Comparison of ENCODE assay signal across 9 cellular contexts in the genomic region with DNA sequence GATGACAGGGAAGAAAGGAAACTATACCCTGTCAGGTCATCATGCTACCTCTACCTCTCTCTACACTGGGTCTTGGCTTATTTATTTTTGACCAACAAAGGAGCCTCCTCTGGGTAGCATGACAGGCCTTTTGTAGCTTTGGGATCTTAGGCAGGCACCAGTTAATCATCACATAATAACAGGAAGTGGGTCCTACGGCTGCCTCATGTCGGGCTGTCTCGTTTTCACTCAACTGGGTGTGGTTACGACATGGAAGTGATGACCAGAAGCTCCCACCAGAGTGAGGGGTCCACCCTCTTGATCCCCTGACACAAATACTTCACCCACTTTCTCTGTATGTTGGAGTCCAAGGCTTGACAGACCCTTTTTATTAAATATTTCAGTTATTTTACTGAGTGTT.
DNase-seq lines count a peak whose midpoint lies in the region; ATAC-seq, FAIRE-seq and TF ChIP-seq lines count a peak whose summit lies in the region.
"Had no signal": no experiment of that assay in that cellular context is flagged by ENCODE, and none has a peak within 500 bp of the region (broad histone marks: within the 10 kb centered on the region; RNA-seq: fewer than 3 reads in every experiment).

No MANE protein-coding gene starts in this region.

- ATAC-seq in GM21526 (IDR thresholded peaks at IDR 0.05; ENCODE audit: low FRiP score, unreplicated experiment) = peak; percentile 99
- ATAC-seq in IMR-90 (ENCODE audit: low read depth) = no peak

- dilution Hi-C loops in IMR-90 (cut with HindIII; ENCODE audit: low sequenced_read_pairs, unreplicated experiment) = no loop called here

- no peak overlapping the region; a peak in 1 of 4 replicates for H4K8ac ChIP-seq in IMR-90 (ENCODE audit: low read depth in 2 of 2, low read length in 2 of 2)

- peak overlapping the region; percentile 35 for H2AFZ ChIP-seq in IMR-90 (replicated peaks; ENCODE audit: low read length, poor library complexity)

- no peak overlapping the region for H4K5ac ChIP-seq in IMR-90 (ENCODE audit: low read depth, low read length)

- no peaks in the 10 kb centered on the region for H3K27me3 Mint-ChIP-seq in dendritic cell treated with granulocyte-macrophage colony-stimulating factor and Interleukin-4, amounts not matched to agents 40 ng/mL and 50 ng/mL, for 4 days

- peak overlapping the region; percentile 96 for H3K27ac Mint-ChIP-seq in dendritic cell treated with granulocyte-macrophage colony-stimulating factor and Interleukin-4, amounts not matched to agents 40 ng/mL and 50 ng/mL, for 4 days

- H4K20me1 ChIP-seq in IMR-90 (ENCODE audit: insufficient read depth, low read length) = no peaks in the 10 kb centered on the region

- no peak overlapping the region for H2BK120ac ChIP-seq in IMR-90 (ENCODE audit: low read depth, low read length)

- TF ChIP-seq CTCF in GM12865 (IDR thresholded peaks at IDR 0.05; ENCODE audit: insufficient read depth, low read depth, low read length, missing control alignments) (no peak), IMR-90 (conservative IDR thresholded peaks at IDR 0.05; ENCODE audit: low read depth, low read length) (no peak), sigmoid colon (IDR thresholded peaks at IDR 0.05) (no peak), kidney (IDR thresholded peaks at IDR 0.05; ENCODE audit: borderline replicate concordance, extremely low read depth, insufficient read depth) (no peak)

- DNase-seq in GM12865 (ENCODE audit: low read depth) (peak; percentile 54), IMR-90 (no peak), islet precursor cell (no peak), sigmoid colon (no peak), G401 (ENCODE audit: low spot score) (no peak), kidney (no peak)

- FAIRE-seq in kidney (lab: Jason Lieb, UNC) = no peak

- H3K56ac ChIP-seq in IMR-90 (ENCODE audit: extremely low read depth, insufficient read depth, low read length) = no peak overlapping the region

- H3K4me1 ChIP-seq in IMR-90 (ENCODE audit: control insufficient read depth, insufficient read depth, low read length) = peaks cover 12% of the 10 kb centered on the region
- peaks cover 0 to 49% (median 39%) of the 10 kb centered on the region in 4 donors for H3K4me1 ChIP-seq in sigmoid colon
- peaks cover 0 to 7% of the 10 kb centered on the region in 2 donors for H3K4me1 ChIP-seq in kidney (ENCODE audit: control insufficient read depth in 1 of 2, insufficient read depth in 1 of 2, low read depth in 1 of 2, low read length in 2 of 2)

- peaks cover 13% of the 10 kb centered on the region; the same call in 1 of the 2 replicates for H3K9me1 ChIP-seq in IMR-90 (ENCODE audit: insufficient read depth, low read length)

- H3K18ac ChIP-seq in IMR-90 (ENCODE audit: low read depth, low read length) = no peak overlapping the region

- no peak overlapping the region for H3K14ac ChIP-seq in IMR-90 (replicated peaks; ENCODE audit: low read depth, low read length)

- CTCF ChIA-PET in IMR-90 (lab: Yijun Ruan, JAX) = no interaction called here

- no peak for TF ChIP-seq EP300 in sigmoid colon (IDR thresholded peaks at IDR 0.05)

- no peak overlapping the region for H3K4ac ChIP-seq in IMR-90 (ENCODE audit: low read depth, low read length)

- H3K27ac ChIP-seq in IMR-90 (ENCODE audit: insufficient read depth, low read length) (no peak overlapping the region), sigmoid colon (no peak overlapping the region), kidney (ENCODE audit: low read depth in 2 of 2, low read length in 2 of 2) (no peak overlapping the region)

- no peaks in the 10 kb centered on the region for H3K79me1 ChIP-seq in IMR-90 (ENCODE audit: low read depth in 1 of 2, low read length in 2 of 2)

- in situ Hi-C loops in IMR-90 (cut with MboI; ENCODE audit: low sequenced_read_pairs) (no loop called here), G401 (cut with HindIII; ENCODE audit: low sequenced_read_pairs) (no loop called here)

- H3K27me3 ChIP-seq in IMR-90 (ENCODE audit: control insufficient read depth, insufficient read depth, low read length) (no peaks in the 10 kb centered on the region), sigmoid colon (no peaks in the 10 kb centered on the region)

- no peaks in the 10 kb centered on the region for H3K36me3 Mint-ChIP-seq in dendritic cell treated with granulocyte-macrophage colony-stimulating factor and Interleukin-4, amounts not matched to agents 40 ng/mL and 50 ng/mL, for 4 days (ENCODE audit: low read depth)

- no TSS peak for BruUV-seq in IMR-90 (replicated peaks; lab: Mats Ljungman, UMichigan)

- no peak overlapping the region for H2AK5ac ChIP-seq in IMR-90 (ENCODE audit: low read depth, low read length)

- no peak overlapping the region for H2BK5ac ChIP-seq in IMR-90 (ENCODE audit: low read depth, low read length, poor library complexity, severe bottlenecking)

- H3K4me3 Mint-ChIP-seq in dendritic cell treated with granulocyte-macrophage colony-stimulating factor and Interleukin-4, amounts not matched to agents 40 ng/mL and 50 ng/mL, for 4 days = no peak overlapping the region
- H3K4me3 Mint-ChIP-seq: neural crest cell had no signal

- intact Hi-C loops in IMR-90 (cut with micrococcal nuclease) = no loop called here
- intact Hi-C loops in dendritic cell treated with granulocyte-macrophage colony-stimulating factor and Interleukin-4, amounts not matched to agents 40 ng/mL and 50 ng/mL, for 4 days (cut with micrococcal nuclease) = loop anchor here (5.0 kb wide), 1 partner anchor 52 kb away; no protein-coding TSS in a partner anchor
- intact Hi-C loops in sigmoid colon (cut with DNase I) = loop anchor here (5.0 kb wide), 2 partner anchors 58 to 92 kb away; no protein-coding TSS in a partner anchor
- intact Hi-C loops in kidney (cut with DNase I) = no loop called here

- H2AK9ac ChIP-seq in IMR-90 (replicated peaks; ENCODE audit: low read depth, low read length, poor library complexity) = no peak overlapping the region

- TF ChIP-seq POLR2A in IMR-90 (IDR thresholded peaks at IDR 0.05; ENCODE audit: low read depth, low read length) (no peak), sigmoid colon (IDR thresholded peaks at IDR 0.05) (no peak)

- H2BK20ac ChIP-seq in IMR-90 (ENCODE audit: low read depth, low read length) = no peak overlapping the region

- WGBS in IMR-90 (ENCODE audit: extremely low coverage in 2 of 2, insufficient read length in 1 of 2), 2 experiments = no CpG with 5 or more reads among the region's 4 CpGs
- WGBS in sigmoid colon, 2 donors = 24 to 31% methylated on average over 4 of the region's 4 CpGs

- H3K9ac ChIP-seq in IMR-90 (ENCODE audit: low read depth, low read length) (no peak overlapping the region), kidney (ENCODE audit: low read length in 2 of 2) (no peak overlapping the region)

- H4K91ac ChIP-seq in IMR-90 (ENCODE audit: insufficient read depth, low read depth, low read length) = no peak overlapping the region

- no peak for TF ChIP-seq RAD21 in IMR-90 (IDR thresholded peaks at IDR 0.05; ENCODE audit: low read length)

- H3K36me3 ChIP-seq in IMR-90 (ENCODE audit: control insufficient read depth, insufficient read depth, low read length) (no peaks in the 10 kb centered on the region), sigmoid colon (no peaks in the 10 kb centered on the region), kidney (ENCODE audit: control insufficient read depth in 1 of 2, insufficient read depth in 2 of 2, low read length in 2 of 2) (no peaks in the 10 kb centered on the region)

- H3K9me3 ChIP-seq in IMR-90 (ENCODE audit: control insufficient read depth, insufficient read depth, low read length) (no peaks in the 10 kb centered on the region), sigmoid colon (no peaks in the 10 kb centered on the region), kidney (ENCODE audit: control insufficient read depth in 1 of 2, low read length in 2 of 2) (no peaks in the 10 kb centered on the region)

- H3K23ac ChIP-seq in IMR-90 (ENCODE audit: low read depth, low read length) = no peak overlapping the region

- H3K4me3 ChIP-seq in GM12865 (ENCODE audit: low read depth, low read length) (no peak overlapping the region), IMR-90 (ENCODE audit: insufficient read depth, low read depth, low read length) (no peak overlapping the region), sigmoid colon (no peak overlapping the region), kidney (ENCODE audit: low read length in 2 of 2) (no peak overlapping the region)

- peaks cover 60% of the 10 kb centered on the region for H3K4me1 Mint-ChIP-seq in dendritic cell treated with granulocyte-macrophage colony-stimulating factor and Interleukin-4, amounts not matched to agents 40 ng/mL and 50 ng/mL, for 4 days (ENCODE audit: low read depth)

- H2BK15ac ChIP-seq in IMR-90 (ENCODE audit: low read depth, low read length) = no peak overlapping the region

- no peaks in the 10 kb centered on the region for H3K9me3 Mint-ChIP-seq in dendritic cell treated with granulocyte-macrophage colony-stimulating factor and Interleukin-4, amounts not matched to agents 40 ng/mL and 50 ng/mL, for 4 days
- H3K9me3 Mint-ChIP-seq: neural crest cell had no signal

- POLR2A ChIA-PET in IMR-90 (lab: Charles Lee; ENCODE audit: unreplicated experiment) = no interaction called here

- no peak overlapping the region for H3K4me2 ChIP-seq in IMR-90 (ENCODE audit: low read depth, low read length)

TF ChIP-seq in IMR-90, 13 proteins besides CTCF, POLR2A, EP300 and RAD21:
- TF ChIP-seq SMC3 (IDR thresholded peaks at IDR 0.05; ENCODE audit: low read depth, low read length) (no peak), CEBPB (IDR thresholded peaks at IDR 0.05; ENCODE audit: low read depth, low read length) (no peak), MXI1 (IDR thresholded peaks at IDR 0.05; ENCODE audit: borderline replicate concordance, low read depth, low read length) (no peak), NFE2L2 (IDR thresholded peaks at IDR 0.05; ENCODE audit: low read depth, low read length) (no peak), CHD1 (IDR thresholded peaks at IDR 0.05; ENCODE audit: low read depth, low read length) (no peak), MAFK (IDR thresholded peaks at IDR 0.05; ENCODE audit: low read depth, low read length) (no peak), RCOR1 (IDR thresholded peaks at IDR 0.05; ENCODE audit: insufficient replicate concordance, low read length) (no peak)
- TF ChIP-seq, protein P1, sequence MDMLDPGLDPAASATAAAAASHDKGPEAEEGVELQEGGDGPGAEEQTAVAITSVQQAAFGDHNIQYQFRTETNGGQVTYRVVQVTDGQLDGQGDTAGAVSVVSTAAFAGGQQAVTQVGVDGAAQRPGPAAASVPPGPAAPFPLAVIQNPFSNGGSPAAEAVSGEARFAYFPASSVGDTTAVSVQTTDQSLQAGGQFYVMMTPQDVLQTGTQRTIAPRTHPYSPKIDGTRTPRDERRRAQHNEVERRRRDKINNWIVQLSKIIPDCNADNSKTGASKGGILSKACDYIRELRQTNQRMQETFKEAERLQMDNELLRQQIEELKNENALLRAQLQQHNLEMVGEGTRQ (IDR thresholded peaks at IDR 0.05; ENCODE audit: low read depth, low read length) = no peak

Comparison
In these comparisons a context has a peak if more than half of its experiments do, and no peak if none do; other contexts are left out.
1. intact Hi-C loops: an anchor here in dendritic cell treated with granulocyte-macrophage colony-stimulating factor and Interleukin-4, amounts not matched to agents 40 ng/mL and 50 ng/mL, for 4 days (5.0 kb wide) and sigmoid colon (5.0 kb wide); none called in IMR-90 and kidney.